ENCODE assay signal across 1 cellular context in the genomic region with DNA sequence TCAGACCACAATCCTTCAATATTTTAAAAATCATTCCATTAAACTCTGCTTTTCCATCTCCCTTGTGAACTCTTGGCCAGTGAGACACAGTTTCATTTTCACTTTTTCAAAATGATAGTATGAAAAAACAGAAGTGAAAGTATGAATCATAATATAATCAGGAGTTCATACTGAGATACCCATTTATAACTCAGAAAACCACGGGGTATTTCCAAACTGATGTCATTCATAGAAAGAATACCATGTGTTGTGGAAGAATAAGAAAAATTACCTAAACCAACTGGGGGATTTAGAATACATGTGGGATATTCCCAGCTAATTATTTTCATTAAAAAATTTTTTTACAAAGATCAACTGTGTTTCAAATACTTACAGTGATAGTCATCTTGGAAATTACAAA.
TF ChIP-seq lines count a peak whose summit lies in the region.

No MANE protein-coding gene starts in this region.

TF ChIP-seq in SK-N-SH, 30 proteins besides CTCF, POLR2A, EP300 and RAD21 (continued from another document):
- TF ChIP-seq, protein P1, sequence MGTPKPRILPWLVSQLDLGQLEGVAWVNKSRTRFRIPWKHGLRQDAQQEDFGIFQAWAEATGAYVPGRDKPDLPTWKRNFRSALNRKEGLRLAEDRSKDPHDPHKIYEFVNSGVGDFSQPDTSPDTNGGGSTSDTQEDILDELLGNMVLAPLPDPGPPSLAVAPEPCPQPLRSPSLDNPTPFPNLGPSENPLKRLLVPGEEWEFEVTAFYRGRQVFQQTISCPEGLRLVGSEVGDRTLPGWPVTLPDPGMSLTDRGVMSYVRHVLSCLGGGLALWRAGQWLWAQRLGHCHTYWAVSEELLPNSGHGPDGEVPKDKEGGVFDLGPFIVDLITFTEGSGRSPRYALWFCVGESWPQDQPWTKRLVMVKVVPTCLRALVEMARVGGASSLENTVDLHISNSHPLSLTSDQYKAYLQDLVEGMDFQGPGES (IDR thresholded peaks at IDR 0.05; ENCODE audit: low read depth, low read length) = no peak
- TF ChIP-seq, protein P2, sequence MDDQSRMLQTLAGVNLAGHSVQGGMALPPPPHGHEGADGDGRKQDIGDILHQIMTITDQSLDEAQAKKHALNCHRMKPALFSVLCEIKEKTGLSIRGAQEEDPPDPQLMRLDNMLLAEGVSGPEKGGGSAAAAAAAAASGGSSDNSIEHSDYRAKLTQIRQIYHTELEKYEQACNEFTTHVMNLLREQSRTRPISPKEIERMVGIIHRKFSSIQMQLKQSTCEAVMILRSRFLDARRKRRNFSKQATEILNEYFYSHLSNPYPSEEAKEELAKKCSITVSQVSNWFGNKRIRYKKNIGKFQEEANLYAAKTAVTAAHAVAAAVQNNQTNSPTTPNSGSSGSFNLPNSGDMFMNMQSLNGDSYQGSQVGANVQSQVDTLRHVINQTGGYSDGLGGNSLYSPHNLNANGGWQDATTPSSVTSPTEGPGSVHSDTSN (IDR thresholded peaks at IDR 0.05) = peak; percentile 37; the same call in 1 of the 2 replicates
- TF ChIP-seq, protein P3, sequence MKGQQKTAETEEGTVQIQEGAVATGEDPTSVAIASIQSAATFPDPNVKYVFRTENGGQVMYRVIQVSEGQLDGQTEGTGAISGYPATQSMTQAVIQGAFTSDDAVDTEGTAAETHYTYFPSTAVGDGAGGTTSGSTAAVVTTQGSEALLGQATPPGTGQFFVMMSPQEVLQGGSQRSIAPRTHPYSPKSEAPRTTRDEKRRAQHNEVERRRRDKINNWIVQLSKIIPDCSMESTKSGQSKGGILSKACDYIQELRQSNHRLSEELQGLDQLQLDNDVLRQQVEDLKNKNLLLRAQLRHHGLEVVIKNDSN (IDR thresholded peaks at IDR 0.05; ENCODE audit: borderline replicate concordance, low read depth) = no peak
- TF ChIP-seq FOSL2 (IDR thresholded peaks at IDR 0.05; ENCODE audit: borderline replicate concordance, low read depth) (peak; percentile 57; the same call in 1 of the 2 replicates), EZH2phosphoT487 (IDR thresholded peaks at IDR 0.05; ENCODE audit: borderline replicate concordance, low read depth) (no peak)
